In genomic region chr21:8411139-8411671, GRCh38 we compare ENCODE assay signal across 8 cellular contexts.
DNase-seq lines count a peak whose midpoint lies in the region; ATAC-seq, FAIRE-seq and TF ChIP-seq lines count a peak whose summit lies in the region.
"Not testable (repeated sequence)": the region's sequence is repeated elsewhere in the genome, so short reads cannot be mapped to it uniquely, and the experiment has no call there.

No MANE protein-coding gene starts in this region.

- H2AFZ ChIP-seq in astrocyte (ENCODE audit: low read depth, low read length): not testable (repeated sequence)

- not testable (repeated sequence) for H4K20me1 ChIP-seq in astrocyte (ENCODE audit: insufficient read depth, low read length)

- TF ChIP-seq CTCF in A549 (IDR thresholded peaks at IDR 0.05); Panc1 (IDR thresholded peaks at IDR 0.05); astrocyte (IDR thresholded peaks at IDR 0.05; ENCODE audit: insufficient read depth, low read depth, low read length); lung (IDR thresholded peaks at IDR 0.05; ENCODE audit: control extremely low read depth, extremely low read depth); progenitor cell of endocrine pancreas (IDR thresholded peaks at IDR 0.05; ENCODE audit: unreplicated experiment); upper lobe of left lung (IDR thresholded peaks at IDR 0.05): not testable (repeated sequence)

- H3K27me3 ChIP-seq in Panc1 (ENCODE audit: control insufficient read depth, insufficient read depth, low read length); astrocyte (ENCODE audit: insufficient read depth, low read length); lung (ENCODE audit: control insufficient read depth, insufficient read depth); upper lobe of left lung: not testable (repeated sequence)

- TF ChIP-seq RAD21 in A549 (conservative IDR thresholded peaks at IDR 0.05 in 1 of 2, IDR thresholded peaks at IDR 0.05 in 1 of 2): not testable (repeated sequence)

- not testable (repeated sequence) for H3K9ac ChIP-seq in astrocyte (ENCODE audit: low read length)

- BruUV-seq in Panc1 (replicated peaks; lab: Mats Ljungman, UMichigan): not testable (repeated sequence)

- DNase-seq in A549 (ENCODE audit: low read depth in 1 of 2, low spot score in 1 of 2); Panc1 (ENCODE audit: low read depth, low spot score); astrocyte (ENCODE audit: low read depth); Right ventricle myocardium superior; lung (ENCODE audit: low spot score); progenitor cell of endocrine pancreas (ENCODE audit: low spot score, unreplicated experiment); upper lobe of left lung: not testable (repeated sequence)

- not testable (repeated sequence) for H3K36me3 ChIP-seq in Panc1 (ENCODE audit: control insufficient read depth, insufficient read depth, low read length); astrocyte (ENCODE audit: insufficient read depth, low read length); lung (ENCODE audit: control insufficient read depth in 2 of 2, insufficient read depth in 2 of 2, low read length in 2 of 2); upper lobe of left lung

- intact Hi-C loops in Panc1 (cut with micrococcal nuclease; ENCODE audit: unreplicated experiment); Right ventricle myocardium superior (cut with DNase I): not testable (repeated sequence)

- not testable (repeated sequence) for FAIRE-seq in A549 (lab: Jason Lieb, UNC); astrocyte (lab: Jason Lieb, UNC)

- H3K36me3 Mint-ChIP-seq in activated T-helper 17 cell treated with anti-CD3 and anti-CD28 coated beads, Interleukin-2, amount 50 U/mL, for 72 hours (ENCODE audit: low read depth); astrocyte (ENCODE audit: low read depth, unreplicated experiment); progenitor cell of endocrine pancreas (ENCODE audit: insufficient read depth): not testable (repeated sequence)

- in situ Hi-C loops in Panc1 (cut with HindIII; ENCODE audit: low pct_unique_long_range_greater_than_20kb, low sequenced_read_pairs): not testable (repeated sequence)

- not testable (repeated sequence) for H3K4me3 Mint-ChIP-seq in activated T-helper 17 cell treated with anti-CD3 and anti-CD28 coated beads, Interleukin-2, amount 50 U/mL, for 72 hours; astrocyte (ENCODE audit: unreplicated experiment); progenitor cell of endocrine pancreas (ENCODE audit: low read depth)

- no CpG with 5 or more reads among the region's 4 CpGs for WGBS in A549 (ENCODE audit: missing lambda C conversion rate)
- no CpG with 5 or more reads among the region's 4 CpGs for WGBS in lung, 2 donors
- WGBS in upper lobe of left lung, 2 donors: no CpG with 5 or more reads among the region's 4 CpGs

- H3K9me3 Mint-ChIP-seq in activated T-helper 17 cell treated with anti-CD3 and anti-CD28 coated beads, Interleukin-2, amount 50 U/mL, for 72 hours; astrocyte (ENCODE audit: unreplicated experiment); progenitor cell of endocrine pancreas (ENCODE audit: low read depth): not testable (repeated sequence)

- not testable (repeated sequence) for H3K27ac ChIP-seq in A549; Panc1 (ENCODE audit: low read length); astrocyte (ENCODE audit: low read depth, low read length); lung (ENCODE audit: low read depth in 1 of 2, low read length in 1 of 2); upper lobe of left lung

- TF ChIP-seq POLR2A in A549 (IDR thresholded peaks at IDR 0.05; ENCODE audit: low read length); upper lobe of left lung (IDR thresholded peaks at IDR 0.05): not testable (repeated sequence)

- not testable (repeated sequence) for H3K27me3 Mint-ChIP-seq in activated T-helper 17 cell treated with anti-CD3 and anti-CD28 coated beads, Interleukin-2, amount 50 U/mL, for 72 hours; astrocyte (ENCODE audit: low read depth, unreplicated experiment); progenitor cell of endocrine pancreas

- not testable (repeated sequence) for H3K27ac Mint-ChIP-seq in activated T-helper 17 cell treated with anti-CD3 and anti-CD28 coated beads, Interleukin-2, amount 50 U/mL, for 72 hours
- H3K27ac Mint-ChIP-seq in astrocyte (ENCODE audit: unreplicated experiment): peak overlapping the region; percentile 69
- peak overlapping the region; percentile 91 for H3K27ac Mint-ChIP-seq in progenitor cell of endocrine pancreas

- CTCF ChIA-PET in A549 (lab: Yijun Ruan, JAX); Panc1 (lab: Charles Lee): not testable (repeated sequence)

- peak; percentile 47 to 64; a peak in 4 of 6 replicates for ATAC-seq in A549
- ATAC-seq in Panc1: peak; percentile 68
- ATAC-seq in activated T-helper 17 cell treated with anti-CD3 and anti-CD28 coated beads, Interleukin-2, amount 50 U/mL, for 72 hours (replicated peaks): peak; percentile 14
- peak; percentile 27 for ATAC-seq in Right ventricle myocardium superior (ENCODE audit: poor library complexity)
- peak; percentile 20 for ATAC-seq in lung (ENCODE audit: insufficient read depth, low FRiP score)
- ATAC-seq in upper lobe of left lung (ENCODE audit: low FRiP score in 2 of 2): peak; percentile 31 to 73

- not testable (repeated sequence) for H3K9me3 ChIP-seq in A549; Panc1 (ENCODE audit: control insufficient read depth, insufficient read depth, low read depth, low read length); astrocyte (ENCODE audit: insufficient read depth, low read depth, low read length); lung (ENCODE audit: control insufficient read depth in 2 of 2, insufficient read depth in 1 of 2, low read length in 1 of 2); upper lobe of left lung

- POLR2A ChIA-PET in A549 (lab: Yijun Ruan, JAX); Panc1 (lab: Charles Lee): not testable (repeated sequence)

- TF ChIP-seq EP300 in A549 (IDR thresholded peaks at IDR 0.05); upper lobe of left lung (IDR thresholded peaks at IDR 0.05): not testable (repeated sequence)

- not testable (repeated sequence) for H3K4me1 ChIP-seq in A549; Panc1 (ENCODE audit: control insufficient read depth, insufficient read depth, low read length); astrocyte (ENCODE audit: insufficient read depth, low read length); lung (ENCODE audit: control insufficient read depth in 2 of 2, insufficient read depth in 2 of 2, low read length in 2 of 2); upper lobe of left lung

- H3K4me3 ChIP-seq in A549; Panc1 (ENCODE audit: low read depth in 2 of 2, low read length in 2 of 2); astrocyte (ENCODE audit: insufficient read depth, low read depth, low read length); lung; upper lobe of left lung: not testable (repeated sequence)

- H3K4me2 ChIP-seq in A549; astrocyte (ENCODE audit: low read length): not testable (repeated sequence)

- H3K4me1 Mint-ChIP-seq in activated T-helper 17 cell treated with anti-CD3 and anti-CD28 coated beads, Interleukin-2, amount 50 U/mL, for 72 hours; astrocyte (ENCODE audit: low read depth, unreplicated experiment); progenitor cell of endocrine pancreas (ENCODE audit: low read depth): not testable (repeated sequence)

- H3K79me2 ChIP-seq in astrocyte (ENCODE audit: insufficient read depth, low read length): not testable (repeated sequence)

Comparison
In these comparisons a context has a peak if more than half of its experiments do, and no peak if none do; other contexts are left out.
1. ATAC-seq: peak in every context shown above with its lines; median percentile 68 in Panc1; 56 in A549; 52 in upper lobe of left lung; 27 in Right ventricle myocardium superior; 20 in lung; 14 in activated T-helper 17 cell treated with anti-CD3 and anti-CD28 coated beads, Interleukin-2, amount 50 U/mL, for 72 hours.